ENCODE assay signal across 35 cellular contexts in the genomic region with DNA sequence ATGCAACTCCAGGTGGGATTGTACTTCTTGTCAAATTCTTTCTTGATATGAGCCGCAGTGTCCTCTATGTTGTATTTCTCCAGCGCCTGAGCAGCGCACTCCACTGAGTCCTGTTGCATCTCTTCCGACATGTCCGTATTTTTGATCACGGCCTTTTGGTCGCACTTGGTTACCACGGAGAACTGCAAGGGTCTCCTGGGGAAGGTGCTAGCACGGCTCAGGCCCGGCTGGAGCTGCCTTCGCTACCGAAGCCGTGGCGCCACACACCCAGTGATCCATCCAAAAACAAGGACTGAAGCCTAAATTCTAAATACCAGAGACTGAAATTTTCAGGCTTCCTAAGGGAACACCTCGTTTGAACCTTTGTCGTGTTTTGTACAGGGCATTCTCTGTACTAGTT.
"Had no signal": no experiment of that assay in that cellular context is flagged by ENCODE, and none has a peak within 500 bp of the region (broad histone marks: within the 10 kb centered on the region; RNA-seq: fewer than 3 reads in every experiment).

No MANE protein-coding gene starts in this region.

- H3K4me3 ChIP-seq: adrenal gland, ascending aorta, body of pancreas, breast epithelium, cardiac muscle cell had no signal

- H3K27me3 ChIP-seq: adrenal gland, ascending aorta, body of pancreas, brain microvascular endothelial cell, breast epithelium, cardiac muscle cell had no signal

- FAIRE-seq: astrocyte, bronchial epithelial cell had no signal

- H3K36me3 ChIP-seq: adrenal gland, ascending aorta, brain microvascular endothelial cell, breast epithelium, cardiac muscle cell had no signal

- ATAC-seq: activated naive CD4-positive, alpha-beta T cell treated with anti-CD3 and anti-CD28 coated beads, Interleukin-2, amount 50 U/mL, for 72 hours; activated naive CD8-positive, alpha-beta T cell treated with anti-CD3 and anti-CD28 coated beads, Interleukin-2, amount 50 U/mL, for 24 hours; activated T-cell treated with anti-CD3 and anti-CD28 coated beads, Interleukin-2, amount 50 U/mL, for 4 hours; activated T-cell treated with anti-CD3 and anti-CD28 coated beads, Interleukin-2, amount 50 U/mL, for 72 hours; activated T-helper 17 cell treated with anti-CD3 and anti-CD28 coated beads, Interleukin-2, amount 50 U/mL, for 72 hours; body of pancreas had no signal

- H3K9me3 ChIP-seq: adrenal gland, ascending aorta, body of pancreas, breast epithelium had no signal

- H3K4me1 ChIP-seq: adrenal gland, ascending aorta, body of pancreas, breast epithelium had no signal

- DNase-seq: activated effector memory CD4-positive, alpha-beta T cell treated with anti-CD3 and anti-CD28 coated beads, Interleukin-2, amount 50 U/mL, for 16 hours; activated effector memory CD4-positive, alpha-beta T cell treated with Interleukin-2 at 50 U/mL for 16 hours; activated gamma-delta T cell; activated gamma-delta T cell treated with Interleukin-2 at 50 U/mL for 16 hours; activated naive CD4-positive, alpha-beta T cell; activated naive CD4-positive, alpha-beta T cell treated with anti-CD3 and anti-CD28 coated beads for 36 hours; activated naive CD4-positive, alpha-beta T cell treated with anti-CD3 and anti-CD28 coated beads, Interleukin-2, amount 10 ng/mL, durations not matched to agents 7 days and 5 days; activated naive CD4-positive, alpha-beta T cell treated with anti-CD3 and anti-CD28 coated beads, Interleukin-2, amount 50 U/mL, for 16 hours; activated naive CD4-positive, alpha-beta T cell treated with Interleukin-2 at 50 U/mL for 16 hours; activated naive CD8-positive, alpha-beta T cell treated with anti-CD3 and anti-CD28 coated beads for 36 hours; activated naive CD8-positive, alpha-beta T cell treated with anti-CD3 and anti-CD28 coated beads, Interleukin-2, amount 10 ng/mL, durations not matched to agents 7 days and 5 days; activated naive CD8-positive, alpha-beta T cell treated with anti-CD3 and anti-CD28 coated beads, Interleukin-2, amount 50 U/mL, for 24 hours; activated T-cell treated with anti-CD3 and anti-CD28 coated beads for 4 hours; activated T-cell treated with anti-CD3 and anti-CD28 coated beads, Interleukin-2, amount 50 U/mL, for 1 hour; activated T-cell treated with anti-CD3 and anti-CD28 coated beads, Interleukin-2, amount 50 U/mL, for 24 hours; activated T-cell treated with anti-CD3 and anti-CD28 coated beads, Interleukin-2, amount 50 U/mL, for 4 hours; activated T-cell treated with anti-CD3 and anti-CD28 coated beads, Interleukin-2, amount 50 U/mL, for 48 hours; activated T-cell treated with anti-CD3 and anti-CD28 coated beads, Interleukin-2, amount 50 U/mL, for 72 hours; adrenal gland; amniotic stem cell; amygdala; anterior cingulate cortex; aorta; body of pancreas; brain microvascular endothelial cell; caudate nucleus; central memory CD4-positive, alpha-beta T cell; cerebellar nuclear complex had no signal

- H3K27ac ChIP-seq: adrenal gland, ascending aorta, body of pancreas, brain microvascular endothelial cell, breast epithelium, cardiac muscle cell had no signal
